18 cellular contexts compared by ENCODE assay signal in the genomic region with DNA sequence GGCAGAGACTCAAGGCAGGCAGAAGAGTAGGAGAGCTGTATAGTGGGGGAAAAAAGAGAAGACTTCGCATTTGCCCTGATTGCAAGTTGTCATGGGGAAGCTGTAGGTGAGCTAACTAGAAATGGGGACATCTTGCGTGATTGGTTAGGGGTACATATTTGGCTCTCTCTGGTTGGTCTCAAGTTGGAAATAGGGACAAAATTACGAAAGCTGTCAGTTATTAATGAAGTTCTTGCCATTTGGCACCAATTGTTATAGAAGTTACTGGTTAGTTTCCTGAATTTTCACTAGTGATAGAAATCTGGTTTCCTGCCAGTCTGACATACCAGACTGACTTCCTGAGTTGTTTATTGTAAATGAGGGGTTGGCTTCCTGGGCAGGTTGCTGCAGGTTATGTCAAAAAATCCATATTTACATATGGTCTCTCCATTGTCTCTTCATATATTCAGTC. TPM values are rescaled to one million over a fixed set of nuclear protein-coding genes. Genes with fewer than 3 reads are reported as not detected.
A peak's percentile ranks its signal among the peaks of the same experiment; 100 is the strongest.
DNase-seq lines count a peak whose midpoint lies in the region; ATAC-seq, FAIRE-seq and TF ChIP-seq lines count a peak whose summit lies in the region.
"Had no signal": no experiment of that assay in that cellular context is flagged by ENCODE, and none has a peak within 500 bp of the region (broad histone marks: within the 10 kb centered on the region; RNA-seq: fewer than 3 reads in every experiment).

No MANE protein-coding gene starts in this region.

- H3K27me3 ChIP-seq in K562 (ENCODE audit: control insufficient read depth in 2 of 2, insufficient read depth in 2 of 2, low read length in 2 of 2) (no peaks in the 10 kb centered on the region), small intestine (ENCODE audit: control insufficient read depth in 2 of 2, insufficient read depth in 2 of 2, low read length in 2 of 2) (no peaks in the 10 kb centered on the region)

- no peak overlapping the region for H3K4me2 ChIP-seq in K562 (ENCODE audit: insufficient read depth, low read length)
- H3K4me2 ChIP-seq: KMS-11 had no signal

- peaks cover 6% of the 10 kb centered on the region for H3K36me3 Mint-ChIP-seq in T-cell

- no peaks in the 10 kb centered on the region for H3K79me2 ChIP-seq in K562 (ENCODE audit: control insufficient read depth, insufficient read depth, low read length)
- H3K79me2 ChIP-seq: parathyroid adenoma had no signal

- peaks cover 0 to 6% (median 5%) of the 10 kb centered on the region in 3 donors for H3K9me3 Mint-ChIP-seq in T-cell

- H3K9ac ChIP-seq in K562 (ENCODE audit: insufficient read depth in 1 of 2, low read depth in 2 of 2, low read length in 2 of 2): no peak overlapping the region
- H3K9ac ChIP-seq: KMS-11, parathyroid adenoma had no signal

- H3K9me1 ChIP-seq in K562 (ENCODE audit: control insufficient read depth, insufficient read depth, low read length): no peaks in the 10 kb centered on the region

- no peaks in the 10 kb centered on the region for H4K20me1 ChIP-seq in K562 (replicated peaks; ENCODE audit: control insufficient read depth, insufficient read depth, low read length)

- TF ChIP-seq CTCF in K562 (IDR thresholded peaks at IDR 0.05 in 2 of 3, conservative IDR thresholded peaks at IDR 0.05 in 1 of 3; ENCODE audit: insufficient read depth in 2 of 3, low read depth in 1 of 3, low read length in 3 of 3): no peak

- CTCF ChIA-PET in T-cell (lab: Charles Lee): interaction anchor here (0.5 to 1.3 kb wide), 3 partner anchors 36 to 1227 kb away, joined by 3 to 6 read pairs (median 3); partner anchors contain the start of gene TRMT10C (in 1 of the 2)
- CTCF ChIA-PET in K562 (lab: Yijun Ruan, JAX; ENCODE audit: low intra/inter-chr PET ratio): no interaction called here

- no peaks in the 10 kb centered on the region for H3K27me3 Mint-ChIP-seq in T-cell

- peaks cover 58 to 60% (median 58%) of the 10 kb centered on the region in 3 donors for H3K4me1 Mint-ChIP-seq in T-cell

- H3K4me3 ChIP-seq in K562: no peak overlapping the region
- no peak overlapping the region for H3K4me3 ChIP-seq in small intestine (ENCODE audit: low read depth in 1 of 2, low read length in 2 of 2)

- in situ Hi-C loops in K562 (cut with MboI): no loop called here

- TF ChIP-seq RAD21 in K562 (CRISPR knock-in tag; conservative IDR thresholded peaks at IDR 0.05 in 1 of 2, IDR thresholded peaks at IDR 0.05 in 1 of 2): no peak

- no peaks in the 10 kb centered on the region for H3K36me3 ChIP-seq in K562 (ENCODE audit: control insufficient read depth, insufficient read depth, low read length)
- no peaks in the 10 kb centered on the region for H3K36me3 ChIP-seq in small intestine (ENCODE audit: control insufficient read depth in 2 of 2, insufficient read depth in 2 of 2, low read length in 2 of 2)

- no TSS peak for BruUV-seq in K562 (replicated peaks; lab: Mats Ljungman, UMichigan)

- POLR2A ChIA-PET in T-cell (lab: Charles Lee): interaction anchor here in 1 of 2 donors (0.5 to 2.2 kb wide), 5 partner anchors 9 to 812 kb away, joined by 3 to 10 read pairs (median 4); partner anchors contain the start of genes PCNP, SENP7, TFG and TRMT10C
- POLR2A ChIA-PET in K562 (lab: Yijun Ruan, JAX): interaction anchor here (0.6 to 1.9 kb wide), 3 partner anchors 9 to 82 kb away, joined by 3 to 8 read pairs (median 3); no protein-coding TSS in a partner anchor

- FAIRE-seq in K562 (lab: Jason Lieb, UNC): no peak
- no peak for FAIRE-seq in small intestine (lab: Jason Lieb, UNC)
- FAIRE-seq: frontal cortex, GM12891, urothelium cell line had no signal

- H3K9me3 ChIP-seq in K562 (replicated peaks; ENCODE audit: control insufficient read depth, insufficient read depth, low read depth, low read length) (no peaks in the 10 kb centered on the region), small intestine (ENCODE audit: control insufficient read depth, low read depth) (no peaks in the 10 kb centered on the region)

- H2AFZ ChIP-seq in K562 (ENCODE audit: low read depth, low read length): peak overlapping the region; percentile 47
- H2AFZ ChIP-seq: parathyroid adenoma had no signal

- no peak overlapping the region for H3K27ac ChIP-seq in K562 (ENCODE audit: extremely low read depth, low read depth, low read length)
- H3K27ac ChIP-seq in small intestine (ENCODE audit: low read depth in 1 of 2, low read length in 1 of 2): peak overlapping the region in 1 of 2 donors; percentile 81
- no peak overlapping the region for H3K27ac ChIP-seq in substantia nigra (ENCODE audit: low read depth, low read length, poor library complexity, severe bottlenecking)
- H3K27ac ChIP-seq: KMS-11, parathyroid adenoma had no signal

- H3K4me3 Mint-ChIP-seq in T-cell: peak overlapping the region; percentile 50 to 74 (median 53)

- intact Hi-C loops in K562 (cut with micrococcal nuclease): no loop called here

- peak overlapping the region; percentile 95 to 96 for H3K27ac Mint-ChIP-seq in T-cell

- no peak for TF ChIP-seq EP300 in K562 (IDR thresholded peaks at IDR 0.05; ENCODE audit: low read length)

- H3K4me1 ChIP-seq in K562 (replicated peaks in 1 of 2; ENCODE audit: control insufficient read depth in 2 of 2, insufficient read depth in 2 of 2, low read length in 2 of 2) (peaks cover 3 to 28% of the 10 kb centered on the region in 2 experiments; a peak in 3 of 5 replicates), small intestine (ENCODE audit: control insufficient read depth in 2 of 2, insufficient read depth in 1 of 2, low read depth in 1 of 2, low read length in 1 of 2) (no peaks in the 10 kb centered on the region)
- H3K4me1 ChIP-seq: parathyroid adenoma had no signal

- TF ChIP-seq POLR2A in K562 (conservative IDR thresholded peaks at IDR 0.05): no peak

- 69% methylated on average over 3 of the region's 3 CpGs for WGBS in K562 (ENCODE audit: insufficient coverage, low coverage, missing lambda C conversion rate)
- 57 to 87% (median 86%) methylated on average over 3 of the region's 3 CpGs for WGBS in small intestine, 3 donors

- peak; percentile 13 for DNase-seq in activated effector memory CD4-positive, alpha-beta T cell treated with Interleukin-2 at 50 U/mL for 16 hours
- DNase-seq in activated effector memory CD4-positive, alpha-beta T cell treated with anti-CD3 and anti-CD28 coated beads, Interleukin-2, amount 50 U/mL, for 16 hours: no peak
- DNase-seq in T-cell (peak in 22 of 34 experiments; percentile 10 to 52 (median 28)), K562 (ENCODE audit: extremely low read depth in 1 of 4, low spot score in 3 of 4) (peak in 1 of 4 experiments; percentile 18), small intestine (peak; percentile 18), SIG-M5 treated with dmso at 0.1 percent for 504 hours (lab: John Stamatoyannopoulos, UW; ENCODE audit: unreplicated experiment) (no peak), substantia nigra (lab: John Stamatoyannopoulos, UW) (no peak)
- DNase-seq: activated CD4-positive, CD25-positive, alpha-beta regulatory T cell; amniotic stem cell; NCI-H187 treated with DMSO at 0.1 percent for 48 hours; NCI-H82; stimulated activated CD4-positive, alpha-beta T cell treated with anti-CD3 and anti-CD28 coated beads, Interleukin-15, amount 100 ng/mL, for 24 hours had no signal

- ATAC-seq in T-cell (replicated peaks in 1 of 4) (peak; percentile 55 to 61 (median 56)), K562 (peak; percentile 27; the same call in 1 of the 3 replicates), HG03139 (IDR thresholded peaks at IDR 0.05; ENCODE audit: unreplicated experiment) (no peak)

RNA-seq across cellular contexts. Expression of gene SENP7, which starts 8.3 kb away (rescaled TPM):
- total RNA-seq in T-cell (10 to 100 TPM; 45.8 to 55.9 (median 48.6) TPM), K562 (2014; rRNA removed) (7.0 and 8.7 TPM in 2 replicates), K562 (2014; rRNA removed; fragmentation: Illumina TruSeq; extraction: Trizol) (21.9 and 22.4 TPM in 2 replicates), K562 (2015; rRNA removed; fragmentation: Illumina TruSeq; extraction: Trizol) (18.8 and 21.7 TPM in 2 replicates), K562 (2021) (10.7 and 13.6 TPM in 2 replicates)
- total RNA-seq in K562 (2011; cell fraction: chromatin; rRNA removed; ENCODE audit: low replicate concordance): 29.4 and 103 TPM in 2 replicates
- 12.0 and 19.1 TPM in 2 replicates for total RNA-seq in K562 (2011; cell fraction: nucleolus; rRNA removed)
- 41.1 and 61.4 TPM in 2 replicates for total RNA-seq in K562 (2011; cell fraction: nucleoplasm; rRNA removed)
- polyA plus RNA-seq in K562 (2011; rRNA removed) (19.2 and 20.0 TPM in 2 replicates), K562 (2014; fragmentation: Illumina TruSeq; extraction: Trizol) (10.8 and 13.9 TPM in 2 replicates), K562 (2014; fragmentation: Nextera tagmentation; extraction: Ambion mirVana) (1 to 10 TPM; 4.1 to 8.3 TPM), K562 (2014; rRNA removed) (9.5 and 10.5 TPM in 2 replicates), small intestine (1 to 10 TPM; 3.0 to 4.1 (median 4.0) TPM)
- 1.4 and 4.2 TPM in 2 replicates for polyA plus RNA-seq in K562 (2011; cell fraction: cytosol; rRNA removed)
- polyA plus RNA-seq in K562 (2011; cell fraction: nucleus; rRNA removed): 25.2 and 41.2 TPM in 2 replicates
- 7.6 and 12.3 TPM in 2 replicates for polyA plus RNA-seq in K562 (2012)
- polyA minus RNA-seq in K562 (2011; rRNA and poly(A)+ RNA removed): 40.7 and 57.5 TPM in 2 replicates
- polyA minus RNA-seq in K562 (2011; cell fraction: cytosol; rRNA and poly(A)+ RNA removed): 7.2 and 7.6 TPM in 2 replicates
- 33.8 and 67.3 TPM in 2 replicates for polyA minus RNA-seq in K562 (2011; cell fraction: nucleus; rRNA and poly(A)+ RNA removed)

RNA-seq across cellular contexts. Expression of gene TRMT10C, which starts 40.4 kb away (rescaled TPM):
- 10 to 100 TPM; 21.4 to 33.3 (median 22.2) TPM for total RNA-seq in T-cell
- 10.8 and 31.0 TPM in 2 replicates for total RNA-seq in K562 (2011; cell fraction: chromatin; rRNA removed; ENCODE audit: low replicate concordance)
- 10.3 and 11.6 TPM in 2 replicates for total RNA-seq in K562 (2011; cell fraction: nucleolus; rRNA removed)
- 15.8 and 17.3 TPM in 2 replicates for total RNA-seq in K562 (2011; cell fraction: nucleoplasm; rRNA removed)
- total RNA-seq in K562 (2014; rRNA removed): 39.7 and 50.4 TPM in 2 replicates
- total RNA-seq in K562 (2014; rRNA removed; fragmentation: Illumina TruSeq; extraction: Trizol): 73.5 and 82.5 TPM in 2 replicates
- 58.5 and 62.5 TPM in 2 replicates for total RNA-seq in K562 (2015; rRNA removed; fragmentation: Illumina TruSeq; extraction: Trizol)
- 48.6 and 57.9 TPM in 2 replicates for total RNA-seq in K562 (2021)
- polyA plus RNA-seq in K562 (2011; rRNA removed): 42.9 and 65.2 TPM in 2 replicates
- 26.4 and 33.0 TPM in 2 replicates for polyA plus RNA-seq in K562 (2011; cell fraction: cytosol; rRNA removed)
- 9.2 and 15.7 TPM in 2 replicates for polyA plus RNA-seq in K562 (2011; cell fraction: nucleus; rRNA removed)
- polyA plus RNA-seq in K562 (2012): 23.1 and 41.6 TPM in 2 replicates
- polyA plus RNA-seq in K562 (2014; fragmentation: Illumina TruSeq; extraction: Trizol): 53.5 and 63.9 TPM in 2 replicates
- polyA plus RNA-seq in K562 (2014; fragmentation: Nextera tagmentation; extraction: Ambion mirVana): 100 to 1,000 TPM; 101 to 106 TPM
- polyA plus RNA-seq in K562 (2014; rRNA removed): 59.4 and 61.2 TPM in 2 replicates
- polyA minus RNA-seq in K562 (2011; rRNA and poly(A)+ RNA removed): 39.7 and 41.9 TPM in 2 replicates
- 15.9 and 24.2 TPM in 2 replicates for polyA minus RNA-seq in K562 (2011; cell fraction: cytosol; rRNA and poly(A)+ RNA removed)
- polyA minus RNA-seq in K562 (2011; cell fraction: nucleus; rRNA and poly(A)+ RNA removed): 8.8 and 18.4 TPM in 2 replicates
- polyA plus RNA-seq in small intestine: 10 to 100 TPM; 13.8 to 23.7 (median 15.7) TPM

RNA-seq across cellular contexts. Expression of gene PCNP, which starts 52.7 kb away (rescaled TPM):
- total RNA-seq in T-cell (100 to 1,000 TPM; 126 to 158 (median 151) TPM), K562 (2014; rRNA removed) (54.3 and 65.8 TPM in 2 replicates), K562 (2014; rRNA removed; fragmentation: Illumina TruSeq; extraction: Trizol) (150 and 171 TPM in 2 replicates), K562 (2015; rRNA removed; fragmentation: Illumina TruSeq; extraction: Trizol) (101 and 115 TPM in 2 replicates), K562 (2021) (145 and 157 TPM in 2 replicates)
- total RNA-seq in K562 (2011; cell fraction: chromatin; rRNA removed; ENCODE audit: low replicate concordance): 25.3 and 87.5 TPM in 2 replicates
- 12.5 and 16.1 TPM in 2 replicates for total RNA-seq in K562 (2011; cell fraction: nucleolus; rRNA removed)
- total RNA-seq in K562 (2011; cell fraction: nucleoplasm; rRNA removed): 43.8 and 82.4 TPM in 2 replicates
- polyA plus RNA-seq in K562 (2011; rRNA removed) (84.4 and 97.5 TPM in 2 replicates), K562 (2014; fragmentation: Illumina TruSeq; extraction: Trizol) (124 and 158 TPM in 2 replicates), K562 (2014; fragmentation: Nextera tagmentation; extraction: Ambion mirVana) (100 to 1,000 TPM; 151 to 170 TPM), K562 (2014; rRNA removed) (85.3 and 95.5 TPM in 2 replicates), small intestine (10 to 100 TPM; 71.1 to 80.9 (median 73.0) TPM)
- polyA plus RNA-seq in K562 (2011; cell fraction: cytosol; rRNA removed): 10.5 and 31.2 TPM in 2 replicates
- polyA plus RNA-seq in K562 (2011; cell fraction: nucleus; rRNA removed): 22.5 and 31.3 TPM in 2 replicates
- polyA plus RNA-seq in K562 (2012): 100 and 136 TPM in 2 replicates
- 54.2 and 67.8 TPM in 2 replicates for polyA minus RNA-seq in K562 (2011; rRNA and poly(A)+ RNA removed)
- polyA minus RNA-seq in K562 (2011; cell fraction: cytosol; rRNA and poly(A)+ RNA removed): 24.1 and 24.5 TPM in 2 replicates
- 10.5 and 26.3 TPM in 2 replicates for polyA minus RNA-seq in K562 (2011; cell fraction: nucleus; rRNA and poly(A)+ RNA removed)

Comparison
In these comparisons a context has a peak if more than half of its experiments do, and no peak if none do; other contexts are left out.
1. DNase-seq: peak in activated effector memory CD4-positive, alpha-beta T cell treated with Interleukin-2 at 50 U/mL for 16 hours (single experiment), T-cell (22 of 34) and small intestine (single experiment); none in activated effector memory CD4-positive, alpha-beta T cell treated with anti-CD3 and anti-CD28 coated beads, Interleukin-2, amount 50 U/mL, for 16 hours (single experiment), SIG-M5 treated with dmso at 0.1 percent for 504 hours (single experiment) and substantia nigra (0 of 49).